ENCODE assay signal across 10 cellular contexts in the genomic region with DNA sequence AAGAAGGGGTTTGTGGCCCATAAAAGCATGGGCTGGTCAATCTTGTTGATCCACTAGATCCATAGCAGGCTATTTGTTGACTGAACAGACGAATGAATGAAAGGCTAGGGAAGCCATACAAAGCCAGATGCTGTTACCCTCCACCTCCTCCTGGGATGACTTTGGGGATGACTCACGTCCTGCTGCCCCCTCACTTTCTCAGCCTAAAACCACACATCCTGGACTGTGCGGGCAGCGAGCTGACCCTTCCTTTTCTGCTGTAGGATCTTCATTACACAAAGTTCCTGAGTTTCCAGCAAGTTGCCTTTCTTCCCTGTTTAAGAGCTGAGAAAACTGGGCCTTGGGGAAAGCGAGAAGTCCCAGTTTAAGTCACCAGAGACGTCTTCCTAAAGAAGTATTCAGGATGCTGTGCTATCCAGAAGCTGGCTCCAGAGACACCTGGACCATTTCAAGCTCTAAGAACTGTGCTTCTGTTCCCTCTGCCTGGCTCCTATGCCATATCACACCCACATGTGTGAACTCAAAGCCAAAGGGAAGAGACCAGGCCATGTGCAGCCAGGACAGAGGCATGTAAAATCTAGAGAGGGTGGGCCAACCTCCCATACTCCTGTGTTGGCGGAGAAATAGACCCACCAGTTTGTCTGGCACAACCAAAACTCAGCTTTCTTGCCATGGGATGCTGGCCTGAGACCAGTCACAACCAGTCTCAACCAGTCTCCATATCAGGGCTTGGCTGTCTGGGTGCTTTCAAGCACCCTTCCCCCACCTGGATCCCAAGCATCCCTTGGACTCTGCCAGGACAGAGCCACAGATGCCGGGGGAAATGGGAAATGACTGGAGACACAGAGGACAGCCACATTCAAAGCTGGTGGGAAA. TPM values are rescaled to one million over a fixed set of nuclear protein-coding genes. Genes with fewer than 3 reads are reported as not detected.
DNase-seq lines count a peak whose midpoint lies in the region; ATAC-seq, FAIRE-seq and TF ChIP-seq lines count a peak whose summit lies in the region.
"Had no signal": no experiment of that assay in that cellular context is flagged by ENCODE, and none has a peak within 500 bp of the region (broad histone marks: within the 10 kb centered on the region; RNA-seq: fewer than 3 reads in every experiment).

No MANE protein-coding gene starts in this region.

- FAIRE-seq in kidney (lab: Jason Lieb, UNC), result no peak

- TF ChIP-seq CTCF in SK-N-SH (IDR thresholded peaks at IDR 0.05), result no peak
- no peak for TF ChIP-seq CTCF in kidney (IDR thresholded peaks at IDR 0.05; ENCODE audit: borderline replicate concordance, extremely low read depth, insufficient read depth)
- no peak for TF ChIP-seq CTCF in GM10248 (IDR thresholded peaks at IDR 0.05; ENCODE audit: control extremely low read depth, extremely low read depth, low read depth, missing control alignments)

- H3K4me3 Mint-ChIP-seq in activated CD8-positive, alpha-beta memory T cell treated with anti-CD3 and anti-CD28 coated beads, Interleukin-2, amount 10 ng/mL, durations not matched to agents 7 days and 5 days, result no peak overlapping the region
- peak overlapping the region; percentile 13 for H3K4me3 Mint-ChIP-seq in stimulated activated effector memory CD8-positive, alpha-beta T cell treated with anti-CD3 and anti-CD28 coated beads, Interleukin-12 subunit alpha, Interleukin-12 subunit beta, amount 100 ng/mL, for 72 hours

- 33% methylated on average over 8 of the region's 8 CpGs for WGBS in SK-N-SH (ENCODE audit: low lambda C conversion rate)

- peaks cover 32% of the 10 kb centered on the region for H3F3A ChIP-seq in SK-N-SH (replicated peaks; ENCODE audit: insufficient read depth)

- CTCF ChIA-PET in activated CD8-positive, alpha-beta memory T cell treated with anti-CD3 and anti-CD28 coated beads, Interleukin-2, amount 10 ng/mL, durations not matched to agents 7 days and 5 days (lab: Charles Lee), result interaction anchor here (0.7 to 1.9 kb wide), 6 partner anchors 16 to 86 kb away, joined by 3 to 6 read pairs (median 3); no protein-coding TSS in a partner anchor
- CTCF ChIA-PET in SK-N-SH (lab: Yijun Ruan, JAX) (interaction anchor here (0.8 to 2.2 kb wide), 3 partner anchors 13 to 86 kb away, joined by 4 to 11 read pairs (median 10); no protein-coding TSS in a partner anchor), GM10248 (lab: Yijun Ruan, JAX) (interaction anchor here (0.9 to 10.1 kb wide), 4 partner anchors 11 to 86 kb away, joined by 3 to 136 read pairs (median 46); no protein-coding TSS in a partner anchor)

- no peaks in the 10 kb centered on the region for H4K20me1 ChIP-seq in SK-N-SH (ENCODE audit: insufficient read depth)

- no peaks in the 10 kb centered on the region for H3K9me3 Mint-ChIP-seq in activated CD8-positive, alpha-beta memory T cell treated with anti-CD3 and anti-CD28 coated beads, Interleukin-2, amount 10 ng/mL, durations not matched to agents 7 days and 5 days (ENCODE audit: low read depth)
- no peaks in the 10 kb centered on the region for H3K9me3 Mint-ChIP-seq in stimulated activated effector memory CD8-positive, alpha-beta T cell treated with anti-CD3 and anti-CD28 coated beads, Interleukin-12 subunit alpha, Interleukin-12 subunit beta, amount 100 ng/mL, for 72 hours

- peaks cover 53% of the 10 kb centered on the region for H3K4me1 Mint-ChIP-seq in activated CD8-positive, alpha-beta memory T cell treated with anti-CD3 and anti-CD28 coated beads, Interleukin-2, amount 10 ng/mL, durations not matched to agents 7 days and 5 days
- peaks cover 55% of the 10 kb centered on the region for H3K4me1 Mint-ChIP-seq in stimulated activated effector memory CD8-positive, alpha-beta T cell treated with anti-CD3 and anti-CD28 coated beads, Interleukin-12 subunit alpha, Interleukin-12 subunit beta, amount 100 ng/mL, for 72 hours

- H3K4me1 ChIP-seq in SK-N-SH (ENCODE audit: control insufficient read depth in 1 of 2, insufficient read depth in 2 of 2, low read depth in 1 of 2, low read length in 1 of 2) (peaks cover 10 to 36% of the 10 kb centered on the region in 2 experiments), kidney (ENCODE audit: control insufficient read depth in 1 of 2, insufficient read depth in 1 of 2, low read depth in 1 of 2, low read length in 2 of 2) (peaks cover 8% of the 10 kb centered on the region in 2 donors)

- peak overlapping the region in 1 of 2 experiments; percentile 25; a peak in 2 of 4 replicates for H3K4me3 ChIP-seq in SK-N-SH (ENCODE audit: low read depth in 2 of 2, low read length in 1 of 2)
- H3K4me3 ChIP-seq in kidney (ENCODE audit: low read length in 2 of 2), result no peak overlapping the region

- no peaks in the 10 kb centered on the region for H3K9me2 ChIP-seq in SK-N-SH

- peak overlapping the region; percentile 64 for H3K4me2 ChIP-seq in SK-N-SH

- POLR2A ChIA-PET in SK-N-SH (lab: Yijun Ruan, JAX), result no interaction called here
- POLR2A ChIA-PET in GM10248 (lab: Yijun Ruan, JAX), result no interaction called here

- H3K27ac ChIP-seq in SK-N-SH (ENCODE audit: low read depth in 2 of 2, low read length in 1 of 2), result peak overlapping the region; percentile 56 to 93
- no peak overlapping the region for H3K27ac ChIP-seq in kidney (ENCODE audit: low read depth in 2 of 2, low read length in 2 of 2)

- H3K27me3 Mint-ChIP-seq in activated CD8-positive, alpha-beta memory T cell treated with anti-CD3 and anti-CD28 coated beads, Interleukin-2, amount 10 ng/mL, durations not matched to agents 7 days and 5 days, result peaks cover 3% of the 10 kb centered on the region

- H3K27ac Mint-ChIP-seq in activated CD8-positive, alpha-beta memory T cell treated with anti-CD3 and anti-CD28 coated beads, Interleukin-2, amount 10 ng/mL, durations not matched to agents 7 days and 5 days, result no peak overlapping the region
- no peak overlapping the region for H3K27ac Mint-ChIP-seq in stimulated activated effector memory CD8-positive, alpha-beta T cell treated with anti-CD3 and anti-CD28 coated beads, Interleukin-12 subunit alpha, Interleukin-12 subunit beta, amount 100 ng/mL, for 72 hours

- intact Hi-C loops in kidney (cut with DNase I), result no loop called here

- H3K36me3 Mint-ChIP-seq in activated CD8-positive, alpha-beta memory T cell treated with anti-CD3 and anti-CD28 coated beads, Interleukin-2, amount 10 ng/mL, durations not matched to agents 7 days and 5 days, result no peaks in the 10 kb centered on the region
- H3K36me3 Mint-ChIP-seq in stimulated activated effector memory CD8-positive, alpha-beta T cell treated with anti-CD3 and anti-CD28 coated beads, Interleukin-12 subunit alpha, Interleukin-12 subunit beta, amount 100 ng/mL, for 72 hours, result peaks cover 15% of the 10 kb centered on the region

- H3K79me2 ChIP-seq in SK-N-SH (ENCODE audit: insufficient read depth), result peaks cover 18% of the 10 kb centered on the region; the same call in 1 of the 2 replicates

- H3K27me3 ChIP-seq in SK-N-SH (ENCODE audit: insufficient read depth), result no peaks in the 10 kb centered on the region
- H3K27me3 ChIP-seq: BE2C had no signal

- no peak for TF ChIP-seq RAD21 in SK-N-SH (IDR thresholded peaks at IDR 0.05; ENCODE audit: low read length)

- no peaks in the 10 kb centered on the region for H3K9me3 ChIP-seq in SK-N-SH
- no peaks in the 10 kb centered on the region for H3K9me3 ChIP-seq in kidney (ENCODE audit: control insufficient read depth in 1 of 2, low read length in 2 of 2)
- H3K9me3 ChIP-seq: BE2C had no signal

- TF ChIP-seq EP300 in SK-N-SH (IDR thresholded peaks at IDR 0.05; ENCODE audit: borderline replicate concordance in 1 of 2, low read depth in 1 of 2, low read length in 1 of 2), result peak in 1 of 2 experiments; percentile 74; a peak in 2 of 4 replicates

- peak overlapping the region; percentile 62; the same call in 1 of the 2 replicates for H2AFZ ChIP-seq in SK-N-SH (ENCODE audit: low read depth)

- ATAC-seq in activated CD8-positive, alpha-beta memory T cell treated with anti-CD3 and anti-CD28 coated beads, Interleukin-2, amount 10 ng/mL, durations not matched to agents 7 days and 5 days, result no peak
- no peak for ATAC-seq in stimulated activated effector memory CD8-positive, alpha-beta T cell treated with anti-CD3 and anti-CD28 coated beads, Interleukin-12 subunit alpha, Interleukin-12 subunit beta, amount 100 ng/mL, for 72 hours
- ATAC-seq in GM21619 (IDR thresholded peaks at IDR 0.05; ENCODE audit: unreplicated experiment), result no peak

- peak; percentile 39 for DNase-seq in activated CD8-positive, alpha-beta memory T cell treated with anti-CD3 and anti-CD28 coated beads, Interleukin-2, amount 10 ng/mL, durations not matched to agents 7 days and 5 days
- DNase-seq in activated CD8-positive, alpha-beta memory T cell treated with anti-CD3 and anti-CD28 coated beads, Interleukin-2, amount 50 U/mL, for 4 hours, result no peak
- DNase-seq in SK-N-SH (no peak), fibroblast of peridontal ligament (ENCODE audit: extremely low read depth) (peak; percentile 75), kidney (no peak), GM10248 (ENCODE audit: extremely low spot score) (no peak)
- DNase-seq in stimulated activated effector memory CD8-positive, alpha-beta T cell treated with anti-CD3 and anti-CD28 coated beads, Interleukin-12 subunit alpha, Interleukin-12 subunit beta, amount 100 ng/mL, for 72 hours (ENCODE audit: low spot score in 2 of 2), result no peak
- DNase-seq: BE2C, NCI-H1436 treated with DMSO at 0.1 percent for 48 hours had no signal

- H3K36me3 ChIP-seq in SK-N-SH (replicated peaks in 1 of 2; ENCODE audit: control insufficient read depth in 1 of 2, insufficient read depth in 2 of 2, low read length in 1 of 2), result no peaks in the 10 kb centered on the region
- no peaks in the 10 kb centered on the region for H3K36me3 ChIP-seq in kidney (ENCODE audit: control insufficient read depth in 1 of 2, insufficient read depth in 2 of 2, low read length in 2 of 2)
- H3K36me3 ChIP-seq: BE2C had no signal

- H3K9ac ChIP-seq in SK-N-SH, result peak overlapping the region; percentile 60; the same call in 1 of the 2 replicates
- no peak overlapping the region for H3K9ac ChIP-seq in kidney (ENCODE audit: low read length in 2 of 2)

RNA-seq across cellular contexts. Expression of gene SLC20A1, which starts 4.7 kb away (rescaled TPM):
- 100 to 1,000 TPM; 134 to 146 TPM for total RNA-seq in activated CD8-positive, alpha-beta memory T cell treated with anti-CD3 and anti-CD28 coated beads, Interleukin-2, amount 10 ng/mL, durations not matched to agents 7 days and 5 days
- polyA plus RNA-seq in SK-N-SH (2012; rRNA removed), result 56.3 and 62.0 TPM in 2 replicates
- polyA plus RNA-seq in SK-N-SH (2012; cell fraction: cytosol; rRNA removed), result 52.8 and 58.8 TPM in 2 replicates
- 64.5 and 103 TPM in 2 replicates for polyA plus RNA-seq in SK-N-SH (2012; cell fraction: nucleus; rRNA removed)
- total RNA-seq in kidney, result 46.2 TPM
- 10.4 TPM for polyA plus RNA-seq in kidney (ENCODE audit: insufficient read depth, low read depth, low replicate concordance)

RNA-seq across cellular contexts. Expression of gene CHCHD5, which starts 56.6 kb away (rescaled TPM):
- 10 to 100 TPM; 25.4 to 27.8 TPM for total RNA-seq in activated CD8-positive, alpha-beta memory T cell treated with anti-CD3 and anti-CD28 coated beads, Interleukin-2, amount 10 ng/mL, durations not matched to agents 7 days and 5 days
- polyA plus RNA-seq in SK-N-SH (2012; rRNA removed) (29.9 and 55.9 TPM in 2 replicates), kidney (ENCODE audit: insufficient read depth, low read depth, low replicate concordance) (104 TPM)
- polyA plus RNA-seq in SK-N-SH (2012; cell fraction: cytosol; rRNA removed), result 26.1 and 41.4 TPM in 2 replicates
- 29.5 and 43.9 TPM in 2 replicates for polyA plus RNA-seq in SK-N-SH (2012; cell fraction: nucleus; rRNA removed)
- 39.6 TPM for total RNA-seq in kidney

Comparison
In these comparisons a context has a peak if more than half of its experiments do, and no peak if none do; other contexts are left out.
1. DNase-seq: peak in activated CD8-positive, alpha-beta memory T cell treated with anti-CD3 and anti-CD28 coated beads, Interleukin-2, amount 10 ng/mL, durations not matched to agents 7 days and 5 days (single experiment) and fibroblast of peridontal ligament (single experiment); none in activated CD8-positive, alpha-beta memory T cell treated with anti-CD3 and anti-CD28 coated beads, Interleukin-2, amount 50 U/mL, for 4 hours (single experiment), SK-N-SH (single experiment), stimulated activated effector memory CD8-positive, alpha-beta T cell treated with anti-CD3 and anti-CD28 coated beads, Interleukin-12 subunit alpha, Interleukin-12 subunit beta, amount 100 ng/mL, for 72 hours (0 of 2), kidney (single experiment) and GM10248 (single experiment).
2. H3K27ac ChIP-seq: peak in SK-N-SH (2 of 2); none in kidney (0 of 2).